ENCODE assay signal across 17 cellular contexts in the genomic region with DNA sequence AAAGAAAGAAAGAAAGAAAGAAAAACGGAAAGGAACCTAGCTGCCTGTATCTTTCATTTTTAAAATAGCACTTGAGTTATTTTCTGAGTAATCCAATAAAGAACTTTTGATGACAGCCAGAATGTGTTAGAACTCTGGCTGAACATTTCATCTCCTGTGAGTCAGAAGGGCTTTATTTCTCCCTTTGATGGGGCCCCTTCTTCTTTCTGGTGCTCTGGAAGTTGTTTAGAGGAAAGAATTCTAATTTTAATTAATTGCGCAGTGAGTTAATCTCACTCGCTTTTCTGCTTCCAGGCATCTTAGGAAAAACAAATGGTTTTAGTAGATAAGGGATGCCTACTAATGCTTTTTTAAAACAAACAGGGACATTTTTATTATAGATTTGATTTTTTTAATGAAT. TPM values are rescaled to one million over a fixed set of nuclear protein-coding genes. Genes with fewer than 3 reads are reported as not detected.
DNase-seq lines count a peak whose midpoint lies in the region; ATAC-seq, FAIRE-seq and TF ChIP-seq lines count a peak whose summit lies in the region.
"Had no signal": no experiment of that assay in that cellular context is flagged by ENCODE, and none has a peak within 500 bp of the region (broad histone marks: within the 10 kb centered on the region; RNA-seq: fewer than 3 reads in every experiment).

No MANE protein-coding gene starts in this region.

- peaks cover 54% of the 10 kb centered on the region for H3K36me3 Mint-ChIP-seq in MCF 10A (ENCODE audit: insufficient read depth, unreplicated experiment)

- CTCF ChIA-PET in MCF 10A (lab: Yijun Ruan, JAX) = no interaction called here

- no peaks in the 10 kb centered on the region for H3K27me3 ChIP-seq in breast epithelium
- H3K27me3 ChIP-seq in brain microvascular endothelial cell (replicated peaks) = no peaks in the 10 kb centered on the region
- H3K27me3 ChIP-seq: Peyer's patch, upper lobe of left lung had no signal

- no peaks in the 10 kb centered on the region for H3K9me3 ChIP-seq in breast epithelium
- H3K9me3 ChIP-seq: Peyer's patch, upper lobe of left lung had no signal

- no peaks in the 10 kb centered on the region for H3K9me3 Mint-ChIP-seq in MCF 10A (ENCODE audit: unreplicated experiment)

- DNase-seq in MCF 10A (ENCODE audit: unreplicated experiment) (no peak), breast epithelium (ENCODE audit: low spot score in 2 of 2) (no peak), brain microvascular endothelial cell (peak; percentile 36), DMS 273 (lab: John Stamatoyannopoulos, UW; ENCODE audit: unreplicated experiment) (no peak)
- DNase-seq: 8988T; activated CD4-positive, alpha-beta T cell treated with anti-CD3 and anti-CD28 coated beads, Interleukin-2, amount 50 U/mL, for 1 hour; activated gamma-delta T cell treated with Interleukin-2 at 50 U/mL for 16 hours; DMS 273 treated with DMSO at 0.1 percent for 48 hours; NCI-H226; Peyer's patch; T-helper 2 cell; upper lobe of left lung had no signal

- no peak overlapping the region for H3K27ac Mint-ChIP-seq in MCF 10A (ENCODE audit: low read depth, unreplicated experiment)

- BruUV-seq in MCF 10A (replicated peaks; lab: Mats Ljungman, UMichigan) = TSS peak; percentile 32

- in situ Hi-C loops in brain microvascular endothelial cell (cut with HindIII; ENCODE audit: low pct_ligation_motif_present, low sequenced_read_pairs) = no loop called here

- POLR2A ChIA-PET in MCF 10A (lab: Yijun Ruan, JAX) = interaction anchor here (1.4 kb wide), 1 partner anchor 37 kb away, joined by 4 read pairs; no protein-coding TSS in a partner anchor

- H3K27ac ChIP-seq in breast epithelium (no peak overlapping the region), brain microvascular endothelial cell (no peak overlapping the region), temporal lobe (ENCODE audit: low read depth, low read length) (peak overlapping the region; percentile 36)
- H3K27ac ChIP-seq: Peyer's patch, upper lobe of left lung had no signal

- TF ChIP-seq CTCF in MCF 10A (IDR thresholded peaks at IDR 0.05; ENCODE audit: unreplicated experiment) (no peak), breast epithelium (IDR thresholded peaks at IDR 0.05) (no peak), brain microvascular endothelial cell (IDR thresholded peaks at IDR 0.05; ENCODE audit: low read depth, low read length, missing control alignments) (no peak)

- H3K4me3 ChIP-seq in breast epithelium = no peak overlapping the region
- no peak overlapping the region for H3K4me3 ChIP-seq in brain microvascular endothelial cell (ENCODE audit: low read depth, low read length)
- H3K4me3 ChIP-seq: Peyer's patch, upper lobe of left lung had no signal

- no peaks in the 10 kb centered on the region for H3K4me1 Mint-ChIP-seq in MCF 10A (ENCODE audit: insufficient read depth, unreplicated experiment)

- intact Hi-C loops in MCF 10A (cut with micrococcal nuclease) (no loop called here), breast epithelium (cut with DNase I; ENCODE audit: low total_unique reads) (no loop called here)

- ATAC-seq in GM18867 (IDR thresholded peaks at IDR 0.05; ENCODE audit: unreplicated experiment) (no peak), HG02884 (IDR thresholded peaks at IDR 0.05; ENCODE audit: unreplicated experiment) (no peak)

- FAIRE-seq in islet of Langerhans (lab: Jason Lieb, UNC) = peak; percentile 81
- FAIRE-seq: colon had no signal

- no peak for TF ChIP-seq POLR2A in breast epithelium (IDR thresholded peaks at IDR 0.05)

- no peaks in the 10 kb centered on the region for H3K36me3 ChIP-seq in breast epithelium
- no peaks in the 10 kb centered on the region for H3K36me3 ChIP-seq in brain microvascular endothelial cell (replicated peaks)
- H3K36me3 ChIP-seq: Peyer's patch, upper lobe of left lung had no signal

- H3K4me1 ChIP-seq in breast epithelium = no peaks in the 10 kb centered on the region
- H3K4me1 ChIP-seq: Peyer's patch, upper lobe of left lung had no signal

- H3K4me3 Mint-ChIP-seq in MCF 10A (ENCODE audit: unreplicated experiment) = no peak overlapping the region

- H3K27me3 Mint-ChIP-seq in MCF 10A (ENCODE audit: insufficient read depth, unreplicated experiment) = no peaks in the 10 kb centered on the region

RNA-seq across cellular contexts. Expression of gene COMMD9, which starts 57.9 kb away (rescaled TPM):
- total RNA-seq in MCF 10A (2022) (38.7 and 39.8 TPM in 2 replicates), breast epithelium (10 to 100 TPM; 38.3 to 61.6 (median 53.6) TPM), temporal lobe (34.9 TPM)
